16 cellular contexts compared by ENCODE assay signal in genomic region chr7:102117743-102118142, GRCh38.
A peak's percentile ranks its signal among the peaks of the same experiment; 100 is the strongest.
DNase-seq lines count a peak whose midpoint lies in the region; ATAC-seq and TF ChIP-seq lines count a peak whose summit lies in the region.
"Had no signal": no experiment of that assay in that cellular context is flagged by ENCODE, and none has a peak within 500 bp of the region (broad histone marks: within the 10 kb centered on the region; RNA-seq: fewer than 3 reads in every experiment).

No MANE protein-coding gene starts in this region.

- H3K27ac ChIP-seq in endodermal cell (ENCODE audit: low read depth, low read length): no peak overlapping the region
- H3K27ac ChIP-seq: BLaER1 treated with 17β-estradiol and CSF1 and Interleukin-3, amounts not matched to agents 10 nM and 100 nM; body of pancreas; KMS-11; prostate gland had no signal

- H3K27me3 ChIP-seq in endodermal cell (ENCODE audit: control insufficient read depth, insufficient read depth, low read length, poor library complexity, severe bottlenecking): no peaks in the 10 kb centered on the region
- H3K27me3 ChIP-seq: BLaER1 treated with 17β-estradiol and CSF1 and Interleukin-3, amounts not matched to agents 10 nM and 100 nM; body of pancreas had no signal

- no peak overlapping the region for H3K4me3 Mint-ChIP-seq in endodermal cell
- H3K4me3 Mint-ChIP-seq in neural crest cell: peak overlapping the region; percentile 2
- H3K4me3 Mint-ChIP-seq: activated CD4-positive, alpha-beta T cell treated with anti-CD3 and anti-CD28 coated beads, Interleukin-2, amount 10 ng/mL, durations not matched to agents 7 days and 5 days; memory B cell had no signal

- ATAC-seq in HG03378 (IDR thresholded peaks at IDR 0.05; ENCODE audit: unreplicated experiment) (no peak), GM21367 (IDR thresholded peaks at IDR 0.05; ENCODE audit: unreplicated experiment) (no peak)
- ATAC-seq: body of pancreas had no signal

- TF ChIP-seq CTCF in AG10803 (conservative IDR thresholded peaks at IDR 0.05; ENCODE audit: low read length) (no peak), endodermal cell (conservative IDR thresholded peaks at IDR 0.05) (no peak), neural crest cell (conservative IDR thresholded peaks at IDR 0.05) (no peak)

- peaks cover 72% of the 10 kb centered on the region for H3K36me3 Mint-ChIP-seq in endodermal cell (ENCODE audit: low read depth)
- peaks cover 10% of the 10 kb centered on the region for H3K36me3 Mint-ChIP-seq in neural crest cell (ENCODE audit: low read depth)

- DNase-seq in AG10803 (ENCODE audit: low read depth) (peak; percentile 87), M059J (ENCODE audit: low read depth) (peak; percentile 80), endodermal cell (no peak), neural crest cell (ENCODE audit: low read depth, low spot score) (no peak), cerebellar cortex (ENCODE audit: low spot score) (no peak)
- no peak for DNase-seq in stimulated activated CD4-positive, alpha-beta T cell treated with anti-CD3 and anti-CD28 coated beads, Interleukin-12 subunit alpha, Interleukin-12 subunit beta, amount 100 ng/mL, for 4 hours
- DNase-seq: activated CD4-positive, alpha-beta T cell treated with anti-CD3 and anti-CD28 coated beads, Interleukin-2, amount 10 ng/mL, durations not matched to agents 7 days and 5 days; body of pancreas; stimulated activated CD4-positive, alpha-beta T cell treated with anti-CD3 and anti-CD28 coated beads, Interleukin-1b, Interleukin-23, amount 100 ng/mL, for 48 hours; T-helper 1 cell had no signal

- H3K4me1 Mint-ChIP-seq in endodermal cell (peaks cover 4% of the 10 kb centered on the region), neural crest cell (peaks cover 44% of the 10 kb centered on the region)

- H3K27ac Mint-ChIP-seq in endodermal cell (peak overlapping the region; percentile 17), neural crest cell (ENCODE audit: unreplicated experiment) (no peak overlapping the region)
- H3K27ac Mint-ChIP-seq: activated CD4-positive, alpha-beta T cell treated with anti-CD3 and anti-CD28 coated beads, Interleukin-2, amount 10 ng/mL, durations not matched to agents 7 days and 5 days; memory B cell had no signal

- peaks cover 50% of the 10 kb centered on the region for H3K36me3 ChIP-seq in endodermal cell (ENCODE audit: control insufficient read depth, insufficient read depth, low read length)
- H3K36me3 ChIP-seq: prostate gland had no signal

- H3K9me3 ChIP-seq in endodermal cell (ENCODE audit: control insufficient read depth, low read length): no peaks in the 10 kb centered on the region
- H3K9me3 ChIP-seq: BLaER1 treated with 17β-estradiol and CSF1 and Interleukin-3, amounts not matched to agents 10 nM and 100 nM; body of pancreas; prostate gland had no signal

- 91 to 93% methylated on average over 5 to 6 of the region's 6 CpGs for WGBS in endodermal cell (ENCODE audit: insufficient coverage in 1 of 2, insufficient read length in 1 of 2), 2 experiments

- H3K4me3 ChIP-seq in AG10803 (ENCODE audit: low read length) (no peak overlapping the region), endodermal cell (ENCODE audit: low read length) (no peak overlapping the region)
- H3K4me3 ChIP-seq: BLaER1 treated with 17β-estradiol and CSF1 and Interleukin-3, amounts not matched to agents 10 nM and 100 nM; body of pancreas; prostate gland had no signal

- H3K27me3 Mint-ChIP-seq in endodermal cell (ENCODE audit: insufficient read depth) (no peaks in the 10 kb centered on the region), neural crest cell (ENCODE audit: low read depth) (no peaks in the 10 kb centered on the region)
- H3K27me3 Mint-ChIP-seq: activated CD4-positive, alpha-beta T cell treated with anti-CD3 and anti-CD28 coated beads, Interleukin-2, amount 10 ng/mL, durations not matched to agents 7 days and 5 days; memory B cell had no signal

- no peak overlapping the region for H3K9ac ChIP-seq in endodermal cell (ENCODE audit: extremely low read depth, low read length, poor library complexity, severe bottlenecking)
- H3K9ac ChIP-seq: BLaER1 treated with 17β-estradiol and CSF1 and Interleukin-3, amounts not matched to agents 10 nM and 100 nM; KMS-11 had no signal

- no peaks in the 10 kb centered on the region for H3K4me1 ChIP-seq in endodermal cell (ENCODE audit: control insufficient read depth, insufficient read depth, low read length)
- H3K4me1 ChIP-seq: prostate gland had no signal

- H3K9me3 Mint-ChIP-seq in endodermal cell (no peaks in the 10 kb centered on the region), neural crest cell (no peaks in the 10 kb centered on the region)
- H3K9me3 Mint-ChIP-seq: activated CD4-positive, alpha-beta T cell treated with anti-CD3 and anti-CD28 coated beads, Interleukin-2, amount 10 ng/mL, durations not matched to agents 7 days and 5 days; memory B cell had no signal

Comparison
In these comparisons a context has a peak if more than half of its experiments do, and no peak if none do; other contexts are left out.
1. DNase-seq: peak in AG10803 (single experiment) and M059J (single experiment); none in endodermal cell (single experiment), neural crest cell (single experiment), stimulated activated CD4-positive, alpha-beta T cell treated with anti-CD3 and anti-CD28 coated beads, Interleukin-12 subunit alpha, Interleukin-12 subunit beta, amount 100 ng/mL, for 4 hours (single experiment) and cerebellar cortex (single experiment).